ENCODE assay signal across 8 cellular contexts in genomic region chr13:26985285-26985878, GRCh38.
A peak's percentile ranks its signal among the peaks of the same experiment; 100 is the strongest.
DNase-seq lines count a peak whose midpoint lies in the region; ATAC-seq and TF ChIP-seq lines count a peak whose summit lies in the region.

No MANE protein-coding gene starts in this region.

- WGBS in right cardiac atrium: 9% methylated on average over 6 of the region's 6 CpGs

- peak; percentile 76 to 84 (median 78) for TF ChIP-seq CTCF in gastrocnemius medialis (IDR thresholded peaks at IDR 0.05 in 4 of 5, conservative IDR thresholded peaks at IDR 0.05 in 1 of 5)

- DNase-seq in Daoy (ENCODE audit: low read depth): peak; percentile 75
- DNase-seq in HCEC 1CT: peak; percentile 64
- DNase-seq in NCI-H146 (lab: John Stamatoyannopoulos, UW): peak; percentile 62
- DNase-seq in T-helper 2 cell: peak in 4 of 5 experiments; percentile 42 to 82 (median 48)
- DNase-seq in anterior cingulate cortex (lab: John Stamatoyannopoulos, UW): peak in 52 of 58 donors; percentile 8 to 81 (median 44)
- DNase-seq in right cardiac atrium: peak in 2 of 3 donors; percentile 40 to 68
- DNase-seq in gastrocnemius medialis: peak; percentile 36 to 54

- H3K4me3 ChIP-seq in right cardiac atrium (ENCODE audit: low read length) (no peak overlapping the region), gastrocnemius medialis (no peak overlapping the region)

- ATAC-seq in right cardiac atrium: peak; percentile 69 to 71
- ATAC-seq in gastrocnemius medialis: peak; percentile 80 to 91
- ATAC-seq in GM18511 (IDR thresholded peaks at IDR 0.05; ENCODE audit: unreplicated experiment): no peak

- H3K27me3 ChIP-seq in right cardiac atrium (ENCODE audit: control insufficient read depth, insufficient read depth) (no peaks in the 10 kb centered on the region), gastrocnemius medialis (peaks cover 0 to 4% (median 0%) of the 10 kb centered on the region in 3 donors)

- in situ Hi-C loops in gastrocnemius medialis (cut with MboI; ENCODE audit: low sequenced_read_pairs in 4 of 4): loop anchor here (5.0 to 25.0 kb wide), 9 partner anchors 202 to 1002 kb away; partner anchors contain the start of gene URAD (in 3 of the 4)

- no peak for TF ChIP-seq POLR2A in gastrocnemius medialis (IDR thresholded peaks at IDR 0.05)

- intact Hi-C loops in right cardiac atrium (cut with DNase I): loop anchor here (2.0 to 10.0 kb wide), 7 partner anchors 189 to 373 kb away; partner anchors contain the start of genes RASL11A (in 3 of the 4) and USP12 (in 1 of the 4)
- intact Hi-C loops in gastrocnemius medialis (cut with DNase I; ENCODE audit: low total_unique reads): loop anchor here (1.0 to 10.0 kb wide), 4 partner anchors 219 to 999 kb away; partner anchors contain the start of genes RASL11A and URAD

- H3K27ac ChIP-seq in right cardiac atrium (ENCODE audit: low read length) (no peak overlapping the region), gastrocnemius medialis (no peak overlapping the region)

- H3K4me1 ChIP-seq in right cardiac atrium (ENCODE audit: control insufficient read depth, insufficient read depth, low read length) (peaks cover 2% of the 10 kb centered on the region), gastrocnemius medialis (no peaks in the 10 kb centered on the region)

- no peaks in the 10 kb centered on the region for H3K9me3 ChIP-seq in right cardiac atrium (ENCODE audit: control insufficient read depth, low read length)
- no peaks in the 10 kb centered on the region for H3K9me3 ChIP-seq in gastrocnemius medialis

- no peaks in the 10 kb centered on the region for H3K36me3 ChIP-seq in gastrocnemius medialis
